9 cellular contexts compared by ENCODE assay signal in the genomic region with DNA sequence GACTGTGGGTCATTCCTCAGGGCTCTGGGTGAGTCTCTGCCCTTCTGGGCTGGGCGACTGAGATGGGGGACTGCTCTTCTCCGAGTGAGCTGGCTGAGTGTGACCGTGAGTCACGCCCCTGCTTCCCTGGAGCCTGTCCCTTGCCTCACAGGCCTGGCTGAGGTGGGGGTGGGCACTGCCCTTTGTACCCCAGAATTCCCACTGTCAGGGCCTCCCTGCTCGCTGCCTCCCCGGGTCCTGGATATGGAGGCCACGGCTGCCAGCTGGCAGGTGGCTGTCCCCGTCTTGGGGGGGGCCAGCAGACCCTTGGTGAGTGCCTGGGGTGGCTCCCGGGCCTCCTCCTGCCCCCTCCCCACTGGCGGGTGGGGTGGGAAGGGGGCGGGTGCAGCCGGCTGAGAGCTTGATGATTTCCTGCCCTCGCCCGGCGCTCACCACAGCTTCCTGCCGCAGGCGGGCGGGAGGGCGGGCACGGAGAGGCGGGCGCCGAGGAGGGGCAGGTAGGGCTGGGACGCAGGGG. TPM values are rescaled to one million over a fixed set of nuclear protein-coding genes. Genes with fewer than 3 reads are reported as not detected.
DNase-seq lines count a peak whose midpoint lies in the region; ATAC-seq, FAIRE-seq and TF ChIP-seq lines count a peak whose summit lies in the region.
"Had no signal": no experiment of that assay in that cellular context is flagged by ENCODE, and none has a peak within 500 bp of the region (broad histone marks: within the 10 kb centered on the region; RNA-seq: fewer than 3 reads in every experiment).

A gene with protein sequence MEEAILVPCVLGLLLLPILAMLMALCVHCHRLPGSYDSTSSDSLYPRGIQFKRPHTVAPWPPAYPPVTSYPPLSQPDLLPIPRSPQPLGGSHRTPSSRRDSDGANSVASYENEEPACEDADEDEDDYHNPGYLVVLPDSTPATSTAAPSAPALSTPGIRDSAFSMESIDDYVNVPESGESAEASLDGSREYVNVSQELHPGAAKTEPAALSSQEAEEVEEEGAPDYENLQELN (plus strand): TSS at position 434 of the 517 bp plus-strand sequence. CDS start 366 bp downstream, outside the sequence.

- peak within 1 kb of the TSS; percentile 66 for H2AFZ ChIP-seq in Loucy (ENCODE audit: low read length)
- H2AFZ ChIP-seq: parathyroid adenoma had no signal

- TF ChIP-seq POLR2A in A549 (IDR thresholded peaks at IDR 0.05; ENCODE audit: low read length), result no peak

- TF ChIP-seq EP300 in A549 (IDR thresholded peaks at IDR 0.05), result no peak

- TF ChIP-seq RAD21 in A549 (conservative IDR thresholded peaks at IDR 0.05 in 1 of 2, IDR thresholded peaks at IDR 0.05 in 1 of 2), result no peak

- no peaks in the 10 kb centered on the region for H3F3A ChIP-seq in Loucy (ENCODE audit: low read depth)

- no peaks in the 10 kb centered on the region for H3K9me2 ChIP-seq in Loucy (replicated peaks; ENCODE audit: low read depth, low read length)

- CTCF ChIA-PET in A549 (lab: Yijun Ruan, JAX), result interaction anchor here (1.4 to 3.7 kb wide), 2 partner anchors 11 to 15 kb away, joined by 3 to 15 read pairs; no protein-coding TSS in a partner anchor

- peak within 1 kb of the TSS; percentile 88 for H3K9ac ChIP-seq in Loucy (ENCODE audit: low read depth, low read length, poor library complexity, severe bottlenecking)
- H3K9ac ChIP-seq: parathyroid adenoma had no signal

- H3K4me1 ChIP-seq in A549 (peaks cover 15% of the 10 kb centered on the region; the same call in 2 of the 3 replicates), Loucy (ENCODE audit: insufficient read depth, low read length, poor library complexity, severe bottlenecking) (peaks cover 36% of the 10 kb centered on the region), right cardiac atrium (ENCODE audit: control insufficient read depth, insufficient read depth, low read length) (no peaks in the 10 kb centered on the region)
- H3K4me1 ChIP-seq: parathyroid adenoma had no signal

- H3K27ac ChIP-seq in A549 (peak within 1 kb of the TSS; percentile 38 to 78; a peak in 4 of 6 replicates), right cardiac atrium (ENCODE audit: low read length) (no peak within 1 kb of the TSS)
- H3K27ac ChIP-seq: parathyroid adenoma had no signal

- no peaks in the 10 kb centered on the region for H3K9me3 ChIP-seq in A549
- H3K9me3 ChIP-seq in Loucy (ENCODE audit: insufficient read depth, low read depth, low read length), result peaks cover 4% of the 10 kb centered on the region; the same call in 1 of the 2 replicates
- H3K9me3 ChIP-seq in right cardiac atrium (ENCODE audit: control insufficient read depth, low read length), result no peaks in the 10 kb centered on the region

- no CpG with 5 or more reads among the region's 24 CpGs for WGBS in A549 (ENCODE audit: missing lambda C conversion rate)
- WGBS in right cardiac atrium, result 62% methylated on average over 24 of the region's 24 CpGs

- no peaks in the 10 kb centered on the region for H4K20me1 ChIP-seq in Loucy (ENCODE audit: insufficient read depth, low read length, poor library complexity, severe bottlenecking)

- no peak within 1 kb of the TSS for H3K4me3 ChIP-seq in A549
- peak within 1 kb of the TSS; percentile 89 for H3K4me3 ChIP-seq in Loucy (ENCODE audit: low read length, poor library complexity, severe bottlenecking)
- no peak within 1 kb of the TSS for H3K4me3 ChIP-seq in right cardiac atrium (ENCODE audit: low read length)

- ATAC-seq in A549, result peak; percentile 55 to 70
- ATAC-seq in right cardiac atrium, result peak; percentile 3 to 28
- ATAC-seq in HG03139 (IDR thresholded peaks at IDR 0.05; ENCODE audit: unreplicated experiment), result no peak
- ATAC-seq in left lobe of liver, result no peak
- no peak for ATAC-seq in GM21723 (IDR thresholded peaks at IDR 0.05; ENCODE audit: unreplicated experiment)

- POLR2A ChIA-PET in A549 (lab: Yijun Ruan, JAX), result interaction anchor here (0.6 to 2.2 kb wide), 2 partner anchors 11 to 37 kb away, joined by 4 to 5 read pairs; no protein-coding TSS in a partner anchor

- H3K79me2 ChIP-seq in Loucy (ENCODE audit: insufficient read depth, low read length), result peaks cover 26% of the 10 kb centered on the region

- H3K27me3 ChIP-seq in Loucy (ENCODE audit: insufficient read depth, low read length, poor library complexity, severe bottlenecking) (no peaks in the 10 kb centered on the region), right cardiac atrium (ENCODE audit: control insufficient read depth, insufficient read depth) (no peaks in the 10 kb centered on the region)

- no peaks in the 10 kb centered on the region; the same call in 1 of the 2 replicates for H3K36me3 ChIP-seq in Loucy (ENCODE audit: insufficient read depth, low read length)

- intact Hi-C loops in right cardiac atrium (cut with DNase I), result no loop called here

- TF ChIP-seq CTCF in A549 (IDR thresholded peaks at IDR 0.05), result no peak
- no peak for TF ChIP-seq CTCF in Loucy (conservative IDR thresholded peaks at IDR 0.05; ENCODE audit: low read length)

- peak within 1 kb of the TSS; percentile 36; the same call in 2 of the 3 replicates for H3K4me2 ChIP-seq in A549
- peak within 1 kb of the TSS; percentile 92 for H3K4me2 ChIP-seq in Loucy (ENCODE audit: low read depth, low read length, poor library complexity, severe bottlenecking)

- DNase-seq in A549 (ENCODE audit: low read depth in 1 of 2, low spot score in 1 of 2) (peak in 1 of 2 experiments; percentile 25), right cardiac atrium (peak in 2 of 3 donors; percentile 68 to 74), left lobe of liver (ENCODE audit: low spot score) (no peak)
- DNase-seq in activated CD4-positive, alpha-beta T cell treated with anti-CD3 and anti-CD28 coated beads, Interleukin-2, amount 50 U/mL, for 1 hour, result peak; percentile 79
- DNase-seq in stimulated activated CD8-positive, alpha-beta memory T cell treated with anti-CD3 and anti-CD28 coated beads, Interleukin-7, amount 100 ng/mL, for 48 hours (ENCODE audit: extremely low read depth in 1 of 2, low read depth in 1 of 2), result peak; percentile 57 to 66

- FAIRE-seq in A549 (lab: Jason Lieb, UNC), result no peak

TF ChIP-seq in A549, 52 proteins besides CTCF, POLR2A, EP300 and RAD21:
- TF ChIP-seq FOSL2 (IDR thresholded peaks at IDR 0.05) (no peak), FOSL2 (CRISPR knock-in tag; IDR thresholded peaks at IDR 0.05) (peak; percentile 15; the same call in 1 of the 2 replicates), ESRRA (IDR thresholded peaks at IDR 0.05; ENCODE audit: borderline replicate concordance, low read length) (no peak), JUN (IDR thresholded peaks at IDR 0.05) (no peak), TFCP2L1 (CRISPR knock-in tag; IDR thresholded peaks at IDR 0.05) (no peak), FOSB (CRISPR knock-in tag; IDR thresholded peaks at IDR 0.05) (no peak), CEBPB (IDR thresholded peaks at IDR 0.05) (no peak)
- TF ChIP-seq, protein P1, sequence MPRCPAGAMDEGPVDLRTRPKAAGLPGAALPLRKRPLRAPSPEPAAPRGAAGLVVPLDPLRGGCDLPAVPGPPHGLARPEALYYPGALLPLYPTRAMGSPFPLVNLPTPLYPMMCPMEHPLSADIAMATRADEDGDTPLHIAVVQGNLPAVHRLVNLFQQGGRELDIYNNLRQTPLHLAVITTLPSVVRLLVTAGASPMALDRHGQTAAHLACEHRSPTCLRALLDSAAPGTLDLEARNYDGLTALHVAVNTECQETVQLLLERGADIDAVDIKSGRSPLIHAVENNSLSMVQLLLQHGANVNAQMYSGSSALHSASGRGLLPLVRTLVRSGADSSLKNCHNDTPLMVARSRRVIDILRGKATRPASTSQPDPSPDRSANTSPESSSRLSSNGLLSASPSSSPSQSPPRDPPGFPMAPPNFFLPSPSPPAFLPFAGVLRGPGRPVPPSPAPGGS (IDR thresholded peaks at IDR 0.05), result no peak
TF ChIP-seq in A549: peak in this region for 1.

RNA-seq across cellular contexts. Expression of the gene that starts here (rescaled TPM):
- polyA plus RNA-seq in A549 (2011; rRNA removed), result 0.85 and 0.98 TPM in 2 replicates
- 1.5 and 2.2 TPM in 2 replicates for polyA plus RNA-seq in A549 (2012; cell fraction: cytosol; rRNA removed)
- 19.9 and 23.0 TPM in 2 replicates for polyA plus RNA-seq in A549 (2012; cell fraction: nucleus; rRNA removed)
- polyA plus RNA-seq in A549 (2017; fragmentation: RNase III; extraction: RNeasy Plus Mini Kit Qiagen cat#74134 plus additional on column Dnase treatment), result 2.2 to 3.4 TPM (median 3.3 TPM) in 3 replicates
- 0.34 and 1.6 TPM in 2 replicates for polyA minus RNA-seq in A549 (2011; rRNA and poly(A)+ RNA removed)
- total RNA-seq in right cardiac atrium, result 1 to 10 TPM; 1.2 to 2.9 (median 2.2) TPM
- polyA plus RNA-seq in right cardiac atrium, result 2.0 TPM
- total RNA-seq in left lobe of liver, result 3.5 TPM

Comparison
In these comparisons a context has a peak if more than half of its experiments do, and no peak if none do; other contexts are left out.
1. ATAC-seq: peak in A549 (2 of 2) and right cardiac atrium (2 of 2); none in HG03139 (single experiment), left lobe of liver (single experiment) and GM21723 (single experiment).